In genomic region chr15:40942865-40943264, GRCh38 we compare ENCODE assay signal across 11 cellular contexts. TPM values are rescaled to one million over a fixed set of nuclear protein-coding genes. Genes with fewer than 3 reads are reported as not detected.
A peak's percentile ranks its signal among the peaks of the same experiment; 100 is the strongest.
DNase-seq lines count a peak whose midpoint lies in the region; ATAC-seq and TF ChIP-seq lines count a peak whose summit lies in the region.
"Had no signal": no experiment of that assay in that cellular context is flagged by ENCODE, and none has a peak within 500 bp of the region (broad histone marks: within the 10 kb centered on the region; RNA-seq: fewer than 3 reads in every experiment).

No MANE protein-coding gene starts in this region.

- TF ChIP-seq CTCF in GM12865 (IDR thresholded peaks at IDR 0.05; ENCODE audit: insufficient read depth, low read depth, low read length, missing control alignments) (no peak), dorsolateral prefrontal cortex (IDR thresholded peaks at IDR 0.05 in 54 of 56, conservative IDR thresholded peaks at IDR 0.05 in 2 of 56; ENCODE audit: low read depth in 1 of 56, partially characterized antibody in 56 of 56) (no peak), GM13977 (IDR thresholded peaks at IDR 0.05; ENCODE audit: extremely low read depth, insufficient read depth, missing control alignments) (no peak)

- intact Hi-C loops in dorsolateral prefrontal cortex (cut with DNase I): loop anchor here (5.0 kb wide), 2 partner anchors 36 to 79 kb away; no protein-coding TSS in a partner anchor

- H3K9me3 Mint-ChIP-seq in activated naive CD8-positive, alpha-beta T cell treated with anti-CD3 and anti-CD28 coated beads for 36 hours: no peaks in the 10 kb centered on the region
- no peaks in the 10 kb centered on the region for H3K9me3 Mint-ChIP-seq in natural killer cell treated with Interleukin-12 subunit alpha and Interleukin-12 subunit beta and Interleukin-15 and Interleukin-18, amount 100 ng/mL, for 72 hours

- no peaks in the 10 kb centered on the region for H4K20me1 ChIP-seq in BLaER1

- peaks cover 62% of the 10 kb centered on the region for H3K4me1 ChIP-seq in BLaER1

- DNase-seq in GM12865 (ENCODE audit: low read depth) (no peak), dorsolateral prefrontal cortex (no peak), GM13977 (ENCODE audit: low spot score) (no peak), NCI-H1417 treated with DMSO at 0.1 percent for 48 hours (lab: John Stamatoyannopoulos, UW) (no peak)
- no peak for DNase-seq in activated naive CD8-positive, alpha-beta T cell treated with anti-CD3 and anti-CD28 coated beads for 36 hours
- no peak for DNase-seq in natural killer cell treated with Interleukin-12 subunit alpha and Interleukin-12 subunit beta and Interleukin-15 and Interleukin-18, amount 100 ng/mL, for 72 hours (ENCODE audit: low spot score)
- DNase-seq: DMS 273 treated with DMSO at 0.1 percent for 48 hours; effector CD8-positive, alpha-beta T cell; NCI-H2081 treated with DMSO at 0.1 percent for 48 hours had no signal

- peak overlapping the region; percentile 61 for H3K27ac Mint-ChIP-seq in activated naive CD8-positive, alpha-beta T cell treated with anti-CD3 and anti-CD28 coated beads for 36 hours
- peak overlapping the region; percentile 56 to 73 for H3K27ac Mint-ChIP-seq in natural killer cell treated with Interleukin-12 subunit alpha and Interleukin-12 subunit beta and Interleukin-15 and Interleukin-18, amount 100 ng/mL, for 72 hours

- H3K9ac ChIP-seq in BLaER1: peak overlapping the region; percentile 81

- H3K4me1 Mint-ChIP-seq in activated naive CD8-positive, alpha-beta T cell treated with anti-CD3 and anti-CD28 coated beads for 36 hours: peaks cover 33% of the 10 kb centered on the region
- peaks cover 27 to 28% of the 10 kb centered on the region in 2 donors for H3K4me1 Mint-ChIP-seq in natural killer cell treated with Interleukin-12 subunit alpha and Interleukin-12 subunit beta and Interleukin-15 and Interleukin-18, amount 100 ng/mL, for 72 hours (ENCODE audit: low read depth in 2 of 2)

- ATAC-seq in natural killer cell treated with Interleukin-12 subunit alpha and Interleukin-12 subunit beta and Interleukin-15 and Interleukin-18, amount 100 ng/mL, for 72 hours: no peak
- ATAC-seq in GM21786 (IDR thresholded peaks at IDR 0.05; ENCODE audit: unreplicated experiment): no peak

- H3K27ac ChIP-seq in BLaER1 (peak overlapping the region; percentile 94), dorsolateral prefrontal cortex (peak overlapping the region in 3 of 59 donors; percentile 23 to 85 (median 77))

- H3K36me3 ChIP-seq in BLaER1: no peaks in the 10 kb centered on the region

- H3K9me3 ChIP-seq in BLaER1: no peaks in the 10 kb centered on the region

- in situ Hi-C loops in GM13977 (cut with MboI; ENCODE audit: low pct_unique_long_range_greater_than_20kb, low sequenced_read_pairs, unreplicated experiment): no loop called here

- peak overlapping the region; percentile 68 for H3K4me3 ChIP-seq in BLaER1
- H3K4me3 ChIP-seq in GM12865 (ENCODE audit: low read depth, low read length): peak overlapping the region; percentile 59
- peak overlapping the region in 13 of 59 donors; percentile 47 to 72 (median 66) for H3K4me3 ChIP-seq in dorsolateral prefrontal cortex

- H3K27me3 Mint-ChIP-seq in activated naive CD8-positive, alpha-beta T cell treated with anti-CD3 and anti-CD28 coated beads for 36 hours: no peaks in the 10 kb centered on the region
- peaks cover 0 to 7% of the 10 kb centered on the region in 2 donors for H3K27me3 Mint-ChIP-seq in natural killer cell treated with Interleukin-12 subunit alpha and Interleukin-12 subunit beta and Interleukin-15 and Interleukin-18, amount 100 ng/mL, for 72 hours

- peak overlapping the region; percentile 81 for H3K4me3 Mint-ChIP-seq in activated naive CD8-positive, alpha-beta T cell treated with anti-CD3 and anti-CD28 coated beads for 36 hours
- H3K4me3 Mint-ChIP-seq in natural killer cell treated with Interleukin-12 subunit alpha and Interleukin-12 subunit beta and Interleukin-15 and Interleukin-18, amount 100 ng/mL, for 72 hours: peak overlapping the region; percentile 88

- no peaks in the 10 kb centered on the region for H3K27me3 ChIP-seq in BLaER1
- no peaks in the 10 kb centered on the region for H3K27me3 ChIP-seq in dorsolateral prefrontal cortex

- peak overlapping the region; percentile 98 for H3K4me2 ChIP-seq in BLaER1

- H3K36me3 Mint-ChIP-seq in activated naive CD8-positive, alpha-beta T cell treated with anti-CD3 and anti-CD28 coated beads for 36 hours: no peaks in the 10 kb centered on the region
- no peaks in the 10 kb centered on the region for H3K36me3 Mint-ChIP-seq in natural killer cell treated with Interleukin-12 subunit alpha and Interleukin-12 subunit beta and Interleukin-15 and Interleukin-18, amount 100 ng/mL, for 72 hours

RNA-seq across cellular contexts. Expression of gene CHAC1, which starts 10.4 kb away (rescaled TPM):
- total RNA-seq in activated naive CD8-positive, alpha-beta T cell treated with anti-CD3 and anti-CD28 coated beads for 36 hours: 10 to 100 TPM; 43.9 to 45.8 TPM
- 10 to 100 TPM in 1 of 2 donors, 1 to 10 TPM in 1; 7.7 to 13.1 TPM for total RNA-seq in natural killer cell treated with Interleukin-12 subunit alpha and Interleukin-12 subunit beta and Interleukin-15 and Interleukin-18, amount 100 ng/mL, for 72 hours
- 10 to 100 TPM in 48 of 120 experiments, 1 to 10 TPM in 72; 2.8 to 19.8 (median 9.3) TPM for total RNA-seq in dorsolateral prefrontal cortex

RNA-seq across cellular contexts. Expression of gene DLL4, which starts 13.7 kb away (rescaled TPM):
- not detected for total RNA-seq in activated naive CD8-positive, alpha-beta T cell treated with anti-CD3 and anti-CD28 coated beads for 36 hours
- under 1 TPM in 1 of 2 donors, not detected in 1; 0.17 TPM for total RNA-seq in natural killer cell treated with Interleukin-12 subunit alpha and Interleukin-12 subunit beta and Interleukin-15 and Interleukin-18, amount 100 ng/mL, for 72 hours
- total RNA-seq in dorsolateral prefrontal cortex: 10 to 100 TPM in 41 of 120 experiments, 1 to 10 TPM in 79; 2.2 to 25.3 (median 7.9) TPM

RNA-seq across cellular contexts. Expression of gene VPS18, which starts 48.6 kb away (rescaled TPM):
- 10 to 100 TPM; 12.1 to 13.2 TPM for total RNA-seq in activated naive CD8-positive, alpha-beta T cell treated with anti-CD3 and anti-CD28 coated beads for 36 hours
- 10 to 100 TPM; 22.8 to 27.3 TPM for total RNA-seq in natural killer cell treated with Interleukin-12 subunit alpha and Interleukin-12 subunit beta and Interleukin-15 and Interleukin-18, amount 100 ng/mL, for 72 hours
- total RNA-seq in dorsolateral prefrontal cortex: 10 to 100 TPM; 19.3 to 39.4 (median 29.9) TPM
